8 cellular contexts compared by ENCODE assay signal in the genomic region with DNA sequence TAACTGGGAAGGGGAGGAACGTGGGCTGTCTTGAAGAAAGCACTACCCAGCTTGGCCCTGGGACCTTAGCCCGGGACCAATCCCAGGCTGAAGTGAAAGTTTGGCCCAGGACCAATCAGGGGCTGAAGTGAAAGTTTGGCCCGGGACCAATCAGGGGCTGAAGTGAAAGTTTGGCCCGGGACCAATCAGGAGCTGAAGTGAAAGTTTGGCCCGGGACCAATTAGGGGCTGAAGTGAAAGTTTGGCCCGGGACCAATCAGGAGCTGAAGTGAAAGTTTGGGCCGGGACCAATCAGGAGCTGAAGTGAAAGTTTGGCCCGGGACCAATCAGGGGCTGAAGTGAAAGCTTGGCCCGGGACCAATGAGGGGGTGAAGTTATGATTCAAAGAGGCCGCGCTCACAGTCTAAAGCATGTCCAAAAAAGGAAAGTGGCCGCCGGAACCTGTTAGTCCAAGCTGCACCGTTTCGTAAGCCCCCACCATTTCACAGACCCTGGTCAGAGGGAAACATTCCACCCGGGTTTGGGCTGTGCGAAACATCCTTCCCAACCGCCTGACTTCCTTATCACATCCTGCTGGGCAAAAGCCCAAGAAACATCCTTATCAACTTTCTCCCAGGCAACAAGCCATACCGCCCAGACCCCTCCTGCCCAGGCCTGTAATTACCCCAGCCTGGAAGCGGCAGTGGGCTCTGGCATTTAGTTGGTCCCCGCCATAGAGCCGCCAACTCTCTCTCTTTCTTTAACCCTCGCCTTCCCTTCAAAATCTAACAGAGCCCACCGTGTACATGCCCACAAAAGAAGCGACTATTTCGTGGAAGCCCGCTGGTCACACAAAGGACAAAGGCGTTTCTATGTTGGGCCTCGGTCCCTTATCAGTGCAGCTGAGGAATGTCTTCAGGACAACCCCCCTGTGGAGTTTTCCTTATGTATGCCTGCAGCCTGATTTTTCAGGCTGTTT. TPM values are rescaled to one million over a fixed set of nuclear protein-coding genes. Genes with fewer than 3 reads are reported as not detected.
DNase-seq lines count a peak whose midpoint lies in the region; ATAC-seq and TF ChIP-seq lines count a peak whose summit lies in the region.

No MANE protein-coding gene starts in this region.

- TF ChIP-seq CTCF in AG10803 (conservative IDR thresholded peaks at IDR 0.05; ENCODE audit: low read length) (no peak), GM13977 (IDR thresholded peaks at IDR 0.05; ENCODE audit: extremely low read depth, insufficient read depth, missing control alignments) (no peak), ascending aorta (IDR thresholded peaks at IDR 0.05) (no peak)

- H3K36me3 ChIP-seq in ascending aorta: peaks cover 0 to 5% of the 10 kb centered on the region in 2 donors

- H3K4me3 ChIP-seq in AG10803 (ENCODE audit: low read length) (peak overlapping the region; percentile 93), ascending aorta (peak overlapping the region; percentile 69 to 82)

- ATAC-seq in GM19328 (IDR thresholded peaks at IDR 0.05; ENCODE audit: unreplicated experiment): no peak
- no peak for ATAC-seq in HG02763 (IDR thresholded peaks at IDR 0.05; ENCODE audit: unreplicated experiment)

- DNase-seq in AG10803 (ENCODE audit: low read depth): peak; percentile 52
- DNase-seq in GM13977 (ENCODE audit: low spot score): peak; percentile 69
- DNase-seq in NOMO-1 treated with DMSO at 0.1 percent for 48 hours (lab: John Stamatoyannopoulos, UW; ENCODE audit: unreplicated experiment): peak; percentile 66
- peak in 1 of 2 donors; percentile 81 for DNase-seq in ascending aorta (ENCODE audit: low spot score in 2 of 2)
- DNase-seq in hepatic stellate cell (ENCODE audit: low spot score): peak; percentile 81
- peak; percentile 90 for DNase-seq in pulmonary artery endothelial cell (ENCODE audit: low read depth, low spot score)

- H3K27me3 ChIP-seq in ascending aorta: no peaks in the 10 kb centered on the region

- in situ Hi-C loops in GM13977 (cut with MboI; ENCODE audit: low pct_unique_long_range_greater_than_20kb, low sequenced_read_pairs, unreplicated experiment): no loop called here

- peaks cover 0 to 6% of the 10 kb centered on the region in 2 donors for H3K4me1 ChIP-seq in ascending aorta

- H3K9me3 ChIP-seq in ascending aorta: peaks cover 5 to 39% of the 10 kb centered on the region in 2 donors

- intact Hi-C loops in ascending aorta (cut with DNase I): loop anchor here (1.0 to 10.0 kb wide), 10 partner anchors 67 to 543 kb away; a partner anchor contains a TSS

- peak overlapping the region; percentile 74 to 86 for H3K27ac ChIP-seq in ascending aorta

RNA-seq across cellular contexts. Expression of a gene that starts 1.1 kb away (rescaled TPM):
- 5.1 TPM for total RNA-seq in ascending aorta
- 3.8 and 5.5 TPM in 2 replicates for total RNA-seq in pulmonary artery endothelial cell
